Comparison of ENCODE assay signal across 37 cellular contexts in the genomic region with DNA sequence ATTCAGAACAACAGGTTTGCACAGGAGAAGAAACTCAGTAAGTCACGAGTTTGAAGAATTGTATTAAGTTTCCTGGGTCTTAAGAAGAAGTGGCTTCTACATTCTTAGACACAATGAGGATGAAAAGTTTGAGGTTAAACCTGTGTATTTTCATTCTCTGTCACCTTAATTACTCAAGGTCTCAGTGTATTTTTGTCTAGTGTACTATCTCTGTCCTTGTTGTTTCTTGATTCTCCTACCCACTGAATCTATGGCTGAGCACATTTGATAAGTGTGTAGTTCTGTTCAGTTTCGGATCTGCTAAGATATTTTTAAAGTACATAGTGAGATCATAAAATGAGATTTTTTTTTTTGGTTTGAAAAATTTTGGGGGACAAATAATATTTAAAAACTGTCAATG.
"Had no signal": no experiment of that assay in that cellular context is flagged by ENCODE, and none has a peak within 500 bp of the region (broad histone marks: within the 10 kb centered on the region; RNA-seq: fewer than 3 reads in every experiment).

No MANE protein-coding gene starts in this region.

- H3K36me3 ChIP-seq: adrenal gland, brain microvascular endothelial cell, breast epithelium had no signal

- DNase-seq: activated CD4-positive, alpha-beta memory T cell treated with anti-CD3 and anti-CD28 coated beads for 36 hours; activated CD4-positive, alpha-beta T cell treated with anti-CD3 and anti-CD28 coated beads for 1 hour; activated CD4-positive, alpha-beta T cell treated with anti-CD3 and anti-CD28 coated beads for 36 hours; activated CD4-positive, alpha-beta T cell treated with anti-CD3 and anti-CD28 coated beads for 48 hours; activated CD4-positive, alpha-beta T cell treated with anti-CD3 and anti-CD28 coated beads, Interleukin-2, amount 10 ng/mL, durations not matched to agents 7 days and 5 days; activated CD4-positive, CD25-positive, alpha-beta regulatory T cell; activated CD8-positive, alpha-beta memory T cell treated with anti-CD3 and anti-CD28 coated beads, Interleukin-2, amount 50 U/mL, for 4 hours; activated CD8-positive, alpha-beta T cell treated with anti-CD3 and anti-CD28 coated beads for 36 hours; activated effector memory CD4-positive, alpha-beta T cell treated with anti-CD3 and anti-CD28 coated beads, Interleukin-2, amount 50 U/mL, for 16 hours; activated gamma-delta T cell treated with Interleukin-2 at 50 U/mL for 16 hours; activated naive CD4-positive, alpha-beta T cell; activated naive CD4-positive, alpha-beta T cell treated with anti-CD3 and anti-CD28 coated beads for 36 hours; activated naive CD4-positive, alpha-beta T cell treated with anti-CD3 and anti-CD28 coated beads, Interleukin-2, amount 50 U/mL, for 16 hours; activated naive CD8-positive, alpha-beta T cell treated with anti-CD3 and anti-CD28 coated beads for 36 hours; activated T-cell treated with anti-CD3 and anti-CD28 coated beads for 4 hours; activated T-cell treated with anti-CD3 and anti-CD28 coated beads, Interleukin-2, amount 50 U/mL, for 1 hour; activated T-cell treated with anti-CD3 and anti-CD28 coated beads, Interleukin-2, amount 50 U/mL, for 4 hours; activated T-cell treated with anti-CD3 and anti-CD28 coated beads, Interleukin-2, amount 50 U/mL, for 72 hours; adrenal gland; amniotic stem cell; aorta; body of pancreas; brain microvascular endothelial cell; central memory CD4-positive, alpha-beta T cell; T-helper 2 cell; T-helper 9 cell had no signal

- H3K36me3 Mint-ChIP-seq: activated CD4-positive, alpha-beta memory T cell treated with anti-CD3 and anti-CD28 coated beads for 36 hours; activated naive CD4-positive, alpha-beta T cell treated with anti-CD3 and anti-CD28 coated beads, Interleukin-2, amount 50 U/mL, for 72 hours; activated naive CD8-positive, alpha-beta T cell treated with anti-CD3 and anti-CD28 coated beads for 36 hours had no signal

- H3K27me3 ChIP-seq: adrenal gland, body of pancreas, brain microvascular endothelial cell, breast epithelium had no signal

- H3K27ac ChIP-seq: adrenal gland, body of pancreas, brain microvascular endothelial cell, breast epithelium, VCaP had no signal

- H3K27ac Mint-ChIP-seq: activated CD4-positive, alpha-beta memory T cell treated with anti-CD3 and anti-CD28 coated beads for 36 hours; activated CD4-positive, alpha-beta T cell treated with anti-CD3 and anti-CD28 coated beads for 36 hours; activated CD4-positive, alpha-beta T cell treated with anti-CD3 and anti-CD28 coated beads, Interleukin-2, amount 10 ng/mL, durations not matched to agents 7 days and 5 days; activated CD8-positive, alpha-beta T cell treated with anti-CD3 and anti-CD28 coated beads for 36 hours; activated naive CD4-positive, alpha-beta T cell treated with anti-CD3 and anti-CD28 coated beads for 36 hours; activated naive CD4-positive, alpha-beta T cell treated with anti-CD3 and anti-CD28 coated beads, Interleukin-2, amount 50 U/mL, for 72 hours; activated naive CD8-positive, alpha-beta T cell treated with anti-CD3 and anti-CD28 coated beads for 36 hours; activated T-cell treated with anti-CD3 and anti-CD28 coated beads, Interleukin-2, amount 50 U/mL, for 72 hours; activated T-helper 1 cell treated with anti-CD3 and anti-CD28 coated beads, Interleukin-12 subunit alpha, Interleukin-12 subunit beta, Interleukin-2, Interleukin-4 antibody, amounts not matched to agents 30 ng/mL and 10 ng/mL and 1 ng/mL, durations not matched to agents 14 hours and 24 hours and 36 hours; activated T-helper 17 cell treated with anti-CD3 and anti-CD28 coated beads, Interleukin-2, amount 50 U/mL, for 72 hours; T-helper 1 cell treated with Interleukin-12 subunit alpha and Interleukin-12 subunit beta and Interleukin-4 antibody, amounts not matched to agents 30 μg/mL and 1 μg/mL, for 36 hours; T-helper 2 cell treated with Interferon-gamma antibody and Interleukin-4, amounts not matched to agents 5 μg/mL and 100 μg/mL, for 36 hours had no signal

- H3K4me1 Mint-ChIP-seq: activated CD4-positive, alpha-beta T cell treated with anti-CD3 and anti-CD28 coated beads for 36 hours; activated CD4-positive, alpha-beta T cell treated with anti-CD3 and anti-CD28 coated beads, Interleukin-2, amount 10 ng/mL, durations not matched to agents 7 days and 5 days; activated naive CD8-positive, alpha-beta T cell treated with anti-CD3 and anti-CD28 coated beads for 36 hours; activated T-helper 17 cell treated with anti-CD3 and anti-CD28 coated beads, Interleukin-2, amount 50 U/mL, for 72 hours had no signal

- ATAC-seq: activated CD4-positive, alpha-beta T cell treated with anti-CD3 and anti-CD28 coated beads for 36 hours; activated CD4-positive, CD25-positive, alpha-beta regulatory T cell treated with anti-CD3 and anti-CD28 coated beads, Interleukin-2, amount 50 U/mL, for 24 hours; activated CD8-positive, alpha-beta T cell treated with anti-CD3 and anti-CD28 coated beads for 36 hours; activated naive CD4-positive, alpha-beta T cell treated with anti-CD3 and anti-CD28 coated beads, Interleukin-2, amount 50 U/mL, for 72 hours; activated T-cell treated with anti-CD3 and anti-CD28 coated beads, Interleukin-2, amount 50 U/mL, for 4 hours; activated T-cell treated with anti-CD3 and anti-CD28 coated beads, Interleukin-2, amount 50 U/mL, for 72 hours; activated T-helper 17 cell treated with anti-CD3 and anti-CD28 coated beads, Interleukin-2, amount 50 U/mL, for 72 hours; body of pancreas had no signal

- H3K9me3 ChIP-seq: adrenal gland, body of pancreas, breast epithelium had no signal

- H3K4me1 ChIP-seq: adrenal gland, body of pancreas, breast epithelium had no signal

- H3K4me3 ChIP-seq: adrenal gland, body of pancreas, breast epithelium had no signal

- H3K4me3 Mint-ChIP-seq: activated CD4-positive, alpha-beta memory T cell treated with anti-CD3 and anti-CD28 coated beads for 36 hours; activated CD4-positive, alpha-beta T cell treated with anti-CD3 and anti-CD28 coated beads for 36 hours; activated CD4-positive, alpha-beta T cell treated with anti-CD3 and anti-CD28 coated beads, Interleukin-2, amount 10 ng/mL, durations not matched to agents 7 days and 5 days; activated CD8-positive, alpha-beta T cell treated with anti-CD3 and anti-CD28 coated beads for 36 hours; activated naive CD4-positive, alpha-beta T cell treated with anti-CD3 and anti-CD28 coated beads for 36 hours; activated naive CD8-positive, alpha-beta T cell treated with anti-CD3 and anti-CD28 coated beads for 36 hours; activated T-cell treated with anti-CD3 and anti-CD28 coated beads, Interleukin-2, amount 50 U/mL, for 4 hours; activated T-cell treated with anti-CD3 and anti-CD28 coated beads, Interleukin-2, amount 50 U/mL, for 72 hours; activated T-helper 1 cell treated with anti-CD3 and anti-CD28 coated beads, Interleukin-12 subunit alpha, Interleukin-12 subunit beta, Interleukin-2, Interleukin-4 antibody, amounts not matched to agents 30 ng/mL and 10 ng/mL and 1 ng/mL, durations not matched to agents 14 hours and 24 hours and 36 hours; activated T-helper 17 cell treated with anti-CD3 and anti-CD28 coated beads, Interleukin-2, amount 50 U/mL, for 72 hours; T-helper 1 cell treated with Interleukin-12 subunit alpha and Interleukin-12 subunit beta and Interleukin-4 antibody, amounts not matched to agents 30 μg/mL and 1 μg/mL, for 36 hours; T-helper 2 cell treated with Interferon-gamma antibody and Interleukin-4, amounts not matched to agents 5 μg/mL and 100 μg/mL, for 36 hours had no signal

- FAIRE-seq: astrocyte, colon, TTC549 had no signal

- H3K9me3 Mint-ChIP-seq: activated CD4-positive, alpha-beta memory T cell treated with anti-CD3 and anti-CD28 coated beads for 36 hours; activated CD4-positive, alpha-beta T cell treated with anti-CD3 and anti-CD28 coated beads, Interleukin-2, amount 10 ng/mL, durations not matched to agents 7 days and 5 days; activated CD8-positive, alpha-beta T cell treated with anti-CD3 and anti-CD28 coated beads for 36 hours; activated naive CD4-positive, alpha-beta T cell treated with anti-CD3 and anti-CD28 coated beads for 36 hours; activated naive CD4-positive, alpha-beta T cell treated with anti-CD3 and anti-CD28 coated beads, Interleukin-2, amount 50 U/mL, for 72 hours; activated naive CD8-positive, alpha-beta T cell treated with anti-CD3 and anti-CD28 coated beads for 36 hours; activated T-cell treated with anti-CD3 and anti-CD28 coated beads, Interleukin-2, amount 50 U/mL, for 72 hours; activated T-helper 1 cell treated with anti-CD3 and anti-CD28 coated beads, Interleukin-12 subunit alpha, Interleukin-12 subunit beta, Interleukin-2, Interleukin-4 antibody, amounts not matched to agents 30 ng/mL and 10 ng/mL and 1 ng/mL, durations not matched to agents 14 hours and 24 hours and 36 hours; activated T-helper 17 cell treated with anti-CD3 and anti-CD28 coated beads, Interleukin-2, amount 50 U/mL, for 72 hours; T-helper 1 cell treated with Interleukin-12 subunit alpha and Interleukin-12 subunit beta and Interleukin-4 antibody, amounts not matched to agents 30 μg/mL and 1 μg/mL, for 36 hours; T-helper 2 cell treated with Interferon-gamma antibody and Interleukin-4, amounts not matched to agents 5 μg/mL and 100 μg/mL, for 36 hours had no signal

- H3K27me3 Mint-ChIP-seq: activated CD4-positive, alpha-beta memory T cell treated with anti-CD3 and anti-CD28 coated beads for 36 hours; activated CD4-positive, alpha-beta T cell treated with anti-CD3 and anti-CD28 coated beads for 36 hours; activated CD4-positive, alpha-beta T cell treated with anti-CD3 and anti-CD28 coated beads, Interleukin-2, amount 10 ng/mL, durations not matched to agents 7 days and 5 days; activated CD8-positive, alpha-beta T cell treated with anti-CD3 and anti-CD28 coated beads for 36 hours; activated naive CD8-positive, alpha-beta T cell treated with anti-CD3 and anti-CD28 coated beads for 36 hours; activated T-helper 17 cell treated with anti-CD3 and anti-CD28 coated beads, Interleukin-2, amount 50 U/mL, for 72 hours had no signal
